Comparison of ENCODE assay signal across 12 cellular contexts in the genomic region with DNA sequence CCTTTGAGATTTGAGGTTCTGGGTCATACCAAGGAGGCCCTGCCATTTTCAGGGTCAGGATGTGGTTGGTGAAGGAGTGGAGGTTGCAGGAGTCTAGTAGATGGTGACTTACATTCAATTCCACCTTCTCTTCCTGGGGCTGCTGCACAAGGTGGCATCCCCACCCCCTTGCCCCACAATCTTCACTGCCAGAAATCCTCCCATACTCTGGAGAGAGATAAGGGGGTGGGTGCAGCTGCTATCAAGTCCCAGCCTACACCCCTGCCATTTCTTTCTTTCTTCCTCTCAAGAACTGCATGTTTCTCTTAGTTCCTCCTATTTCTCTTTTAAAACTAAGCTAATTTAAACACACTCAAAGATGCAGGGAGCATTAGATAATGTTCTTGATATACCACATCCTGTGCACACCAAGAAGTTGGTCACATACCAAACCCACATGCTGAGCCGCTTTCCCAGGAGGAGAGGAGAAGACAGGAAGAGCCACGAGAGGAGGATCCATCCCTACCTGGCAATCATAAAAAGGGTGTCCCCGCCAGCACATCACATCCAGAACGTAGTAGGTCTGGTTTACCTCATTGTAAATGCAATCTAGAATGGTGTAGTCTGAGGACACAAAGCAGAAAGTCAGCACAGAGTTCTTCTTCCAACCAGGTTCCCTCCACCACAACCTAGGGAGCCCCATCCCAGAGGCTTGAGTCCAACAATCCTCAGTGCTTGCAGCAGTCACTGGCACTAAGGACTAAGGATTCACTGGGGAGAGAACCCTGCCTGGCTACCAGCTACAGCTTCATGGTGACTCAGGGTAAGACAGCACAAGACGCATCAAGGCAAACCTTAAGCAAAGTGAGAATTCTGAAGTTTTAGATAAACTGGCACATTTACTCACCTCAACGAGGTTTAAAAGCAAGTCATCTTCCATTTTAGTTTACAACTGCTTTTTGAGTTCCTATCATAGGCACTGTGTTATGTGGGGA. TPM values are rescaled to one million over a fixed set of nuclear protein-coding genes. Genes with fewer than 3 reads are reported as not detected.
DNase-seq lines count a peak whose midpoint lies in the region; ATAC-seq, FAIRE-seq and TF ChIP-seq lines count a peak whose summit lies in the region.
"Had no signal": no experiment of that assay in that cellular context is flagged by ENCODE, and none has a peak within 500 bp of the region (broad histone marks: within the 10 kb centered on the region; RNA-seq: fewer than 3 reads in every experiment).

No MANE protein-coding gene starts in this region.

- H3K4me3 ChIP-seq in CD8-positive, alpha-beta memory T cell (ENCODE audit: low read length), result peak overlapping the region; percentile 45
- H3K4me3 ChIP-seq in NB4 (ENCODE audit: low read depth, low read length), result no peak overlapping the region
- no peak overlapping the region for H3K4me3 ChIP-seq in mucosa of descending colon
- H3K4me3 ChIP-seq in SJCRH30, result no peak overlapping the region

- no peaks in the 10 kb centered on the region for H3K27me3 Mint-ChIP-seq in CD8-positive, alpha-beta memory T cell
- H3K27me3 Mint-ChIP-seq: stimulated activated naive B cell treated with anti-CD40 and anti-IgM and Interleukin-4, amounts not matched to agents 10 μg/mL and 1 μg/mL and 100 μg/mL, for 72 hours had no signal

- H3K9me3 ChIP-seq in CD8-positive, alpha-beta memory T cell (ENCODE audit: low read length), result no peaks in the 10 kb centered on the region
- no peaks in the 10 kb centered on the region for H3K9me3 ChIP-seq in mucosa of descending colon
- H3K9me3 ChIP-seq in SJCRH30 (replicated peaks), result no peaks in the 10 kb centered on the region

- peaks cover 11 to 38% (median 15%) of the 10 kb centered on the region in 3 donors for H3K36me3 Mint-ChIP-seq in CD8-positive, alpha-beta memory T cell
- H3K36me3 Mint-ChIP-seq in activated naive CD4-positive, alpha-beta T cell treated with anti-CD3 and anti-CD28 coated beads, Interleukin-2, amount 50 U/mL, for 72 hours, result peaks cover 31 to 53% of the 10 kb centered on the region in 2 donors

- CTCF ChIA-PET in CD8-positive, alpha-beta memory T cell (lab: Charles Lee), result interaction anchor here (0.8 to 2.1 kb wide), 4 partner anchors 9 to 239 kb away, joined by 3 to 8 read pairs (median 5); partner anchors contain the start of genes IMP3 and SNUPN

- H3K4me3 Mint-ChIP-seq in CD8-positive, alpha-beta memory T cell, result peak overlapping the region; percentile 33 to 88 (median 77)
- H3K4me3 Mint-ChIP-seq: stimulated activated naive B cell treated with anti-CD40 and anti-IgM and Interleukin-4, amounts not matched to agents 10 μg/mL and 1 μg/mL and 100 μg/mL, for 72 hours had no signal

- FAIRE-seq in HTR-8/SVneo (lab: Jason Lieb, UNC), result no peak

- intact Hi-C loops in mucosa of descending colon (cut with DNase I, micrococcal nuclease), result no loop called here

- peak in 4 of 5 donors; percentile 5 to 51 (median 42) for DNase-seq in CD8-positive, alpha-beta memory T cell
- peak; percentile 36 for DNase-seq in NB4 (ENCODE audit: low read depth)
- DNase-seq in activated naive CD4-positive, alpha-beta T cell treated with anti-CD3 and anti-CD28 coated beads, Interleukin-2, amount 50 U/mL, for 72 hours (ENCODE audit: low spot score in 2 of 2), result no peak
- DNase-seq in mucosa of descending colon, result peak in 1 of 3 donors; percentile 24
- no peak for DNase-seq in NCI-H2029 treated with DMSO at 0.1 percent for 48 hours (lab: John Stamatoyannopoulos, UW)
- no peak for DNase-seq in SJCRH30
- no peak for DNase-seq in HTR-8/SVneo (ENCODE audit: insufficient read length, low spot score)
- DNase-seq: amygdala; NCI-H2029; stimulated activated naive B cell treated with anti-CD40 and anti-IgM and Interleukin-4, amounts not matched to agents 10 μg/mL and 1 μg/mL and 100 μg/mL, for 72 hours had no signal

- peaks cover 40 to 57% (median 50%) of the 10 kb centered on the region in 3 donors for H3K4me1 Mint-ChIP-seq in CD8-positive, alpha-beta memory T cell
- H3K4me1 Mint-ChIP-seq: stimulated activated naive B cell treated with anti-CD40 and anti-IgM and Interleukin-4, amounts not matched to agents 10 μg/mL and 1 μg/mL and 100 μg/mL, for 72 hours had no signal

- peak overlapping the region; percentile 45 for H3K27ac ChIP-seq in CD8-positive, alpha-beta memory T cell (ENCODE audit: low read depth, low read length)
- no peak overlapping the region for H3K27ac ChIP-seq in SJCRH30
- H3K27ac ChIP-seq: VCaP had no signal

- H3K27ac Mint-ChIP-seq in CD8-positive, alpha-beta memory T cell, result peak overlapping the region; percentile 51 to 95 (median 85)
- H3K27ac Mint-ChIP-seq in activated naive CD4-positive, alpha-beta T cell treated with anti-CD3 and anti-CD28 coated beads, Interleukin-2, amount 50 U/mL, for 72 hours, result peak overlapping the region; percentile 82 to 93

- H3K36me3 ChIP-seq in CD8-positive, alpha-beta memory T cell (ENCODE audit: insufficient read depth, low read length), result peaks cover 10% of the 10 kb centered on the region
- no peaks in the 10 kb centered on the region for H3K36me3 ChIP-seq in mucosa of descending colon (ENCODE audit: low read depth)
- H3K36me3 ChIP-seq in SJCRH30, result peaks cover 9% of the 10 kb centered on the region

- peak; percentile 65 to 79 for ATAC-seq in activated naive CD4-positive, alpha-beta T cell treated with anti-CD3 and anti-CD28 coated beads, Interleukin-2, amount 50 U/mL, for 72 hours
- ATAC-seq in mucosa of descending colon (peak; percentile 72), GM21515 (IDR thresholded peaks at IDR 0.05; ENCODE audit: unreplicated experiment) (no peak)
- ATAC-seq: stimulated activated naive B cell treated with anti-CD40 and anti-IgM and Interleukin-4, amounts not matched to agents 10 μg/mL and 1 μg/mL and 100 μg/mL, for 72 hours had no signal

- peaks cover 43% of the 10 kb centered on the region for H3K4me1 ChIP-seq in CD8-positive, alpha-beta memory T cell (ENCODE audit: insufficient read depth, low read length)
- no peaks in the 10 kb centered on the region for H3K4me1 ChIP-seq in mucosa of descending colon (ENCODE audit: low read depth)
- H3K4me1 ChIP-seq in SJCRH30, result no peaks in the 10 kb centered on the region

- POLR2A ChIA-PET in CD8-positive, alpha-beta memory T cell (lab: Charles Lee), result interaction anchor here (0.6 to 2.3 kb wide), 9 partner anchors 10 to 1233 kb away, joined by 3 to 19 read pairs (median 8); partner anchors contain the start of genes IMP3, PTPN9, SNUPN and SNX33

- TF ChIP-seq CTCF in NB4 (IDR thresholded peaks at IDR 0.05; ENCODE audit: low read depth, low read length) (no peak), mucosa of descending colon (IDR thresholded peaks at IDR 0.05) (no peak)

- H3K27me3 ChIP-seq in CD8-positive, alpha-beta memory T cell (ENCODE audit: insufficient read depth, low read length, poor library complexity, severe bottlenecking), result no peaks in the 10 kb centered on the region
- no peaks in the 10 kb centered on the region for H3K27me3 ChIP-seq in SJCRH30

- no peaks in the 10 kb centered on the region for H3K9me3 Mint-ChIP-seq in CD8-positive, alpha-beta memory T cell
- no peaks in the 10 kb centered on the region for H3K9me3 Mint-ChIP-seq in activated naive CD4-positive, alpha-beta T cell treated with anti-CD3 and anti-CD28 coated beads, Interleukin-2, amount 50 U/mL, for 72 hours
- H3K9me3 Mint-ChIP-seq: stimulated activated naive B cell treated with anti-CD40 and anti-IgM and Interleukin-4, amounts not matched to agents 10 μg/mL and 1 μg/mL and 100 μg/mL, for 72 hours had no signal

- no peak for TF ChIP-seq POLR2A in NB4 (IDR thresholded peaks at IDR 0.05; ENCODE audit: extremely low read depth, insufficient read length)

RNA-seq across cellular contexts. Expression of gene SNUPN, which starts 18.5 kb away (rescaled TPM):
- total RNA-seq in CD8-positive, alpha-beta memory T cell, result 10 to 100 TPM; 24.6 to 26.9 TPM
- 37.4 TPM for polyA plus RNA-seq in CD8-positive, alpha-beta memory T cell
- total RNA-seq in activated naive CD4-positive, alpha-beta T cell treated with anti-CD3 and anti-CD28 coated beads, Interleukin-2, amount 50 U/mL, for 72 hours, result 10 to 100 TPM; 36.1 to 37.3 TPM
- 10 to 100 TPM; 18.7 to 23.9 (median 18.9) TPM for total RNA-seq in mucosa of descending colon
- 23.5 and 26.5 TPM in 2 replicates for total RNA-seq in SJCRH30 (2014; rRNA removed; shearing (Covaris generic))

RNA-seq across cellular contexts. Expression of gene PTPN9, which starts 27.9 kb away (rescaled TPM):
- total RNA-seq in CD8-positive, alpha-beta memory T cell, result 10 to 100 TPM; 22.0 to 22.3 TPM
- 34.1 TPM for polyA plus RNA-seq in CD8-positive, alpha-beta memory T cell
- 10 to 100 TPM; 11.6 to 14.4 TPM for total RNA-seq in activated naive CD4-positive, alpha-beta T cell treated with anti-CD3 and anti-CD28 coated beads, Interleukin-2, amount 50 U/mL, for 72 hours
- 10 to 100 TPM; 32.0 to 47.1 (median 36.8) TPM for total RNA-seq in mucosa of descending colon
- 22.0 and 22.5 TPM in 2 replicates for total RNA-seq in SJCRH30 (2014; rRNA removed; shearing (Covaris generic))

RNA-seq across cellular contexts. Expression of gene IMP3, which starts 33.0 kb away (rescaled TPM):
- total RNA-seq in CD8-positive, alpha-beta memory T cell, result 100 to 1,000 TPM; 123 to 134 TPM
- polyA plus RNA-seq in CD8-positive, alpha-beta memory T cell, result 247 TPM
- total RNA-seq in activated naive CD4-positive, alpha-beta T cell treated with anti-CD3 and anti-CD28 coated beads, Interleukin-2, amount 50 U/mL, for 72 hours, result 10 to 100 TPM; 66.5 to 93.8 TPM
- 10 to 100 TPM; 47.6 to 54.8 (median 50.4) TPM for total RNA-seq in mucosa of descending colon
- 58.5 and 60.9 TPM in 2 replicates for total RNA-seq in SJCRH30 (2014; rRNA removed; shearing (Covaris generic))

RNA-seq across cellular contexts. Expression of gene SNX33, which starts 40.7 kb away (rescaled TPM):
- 1 to 10 TPM; 3.1 to 3.5 TPM for total RNA-seq in CD8-positive, alpha-beta memory T cell
- 1.1 TPM for polyA plus RNA-seq in CD8-positive, alpha-beta memory T cell
- total RNA-seq in activated naive CD4-positive, alpha-beta T cell treated with anti-CD3 and anti-CD28 coated beads, Interleukin-2, amount 50 U/mL, for 72 hours, result 1 to 10 TPM; 3.1 to 4.0 TPM
- total RNA-seq in mucosa of descending colon, result 10 to 100 TPM; 23.6 to 38.2 (median 28.7) TPM
- 7.4 and 8.3 TPM in 2 replicates for total RNA-seq in SJCRH30 (2014; rRNA removed; shearing (Covaris generic))

Comparison
In these comparisons a context has a peak if more than half of its experiments do, and no peak if none do; other contexts are left out.
1. DNase-seq: peak in CD8-positive, alpha-beta memory T cell (4 of 5) and NB4 (single experiment); none in activated naive CD4-positive, alpha-beta T cell treated with anti-CD3 and anti-CD28 coated beads, Interleukin-2, amount 50 U/mL, for 72 hours (0 of 2), NCI-H2029 treated with DMSO at 0.1 percent for 48 hours (single experiment), SJCRH30 (0 of 2) and HTR-8/SVneo (single experiment).